ENCODE assay signal across 27 cellular contexts in genomic region chr7:4889682-4890081, GRCh38. TPM values are rescaled to one million over a fixed set of nuclear protein-coding genes. Genes with fewer than 3 reads are reported as not detected.
"Had no signal": no experiment of that assay in that cellular context is flagged by ENCODE, and none has a peak within 500 bp of the region (broad histone marks: within the 10 kb centered on the region; RNA-seq: fewer than 3 reads in every experiment).

No MANE protein-coding gene starts in this region.

- H3K4me3 ChIP-seq: colonic mucosa, esophagus squamous epithelium, gastrocnemius medialis, heart right ventricle, left lung, lower lobe of right lung had no signal

- H3K9me3 Mint-ChIP-seq: effector memory CD8-positive, alpha-beta T cell had no signal

- H3K27ac Mint-ChIP-seq: dendritic cell treated with granulocyte-macrophage colony-stimulating factor and Interleukin-4, amounts not matched to agents 40 ng/mL and 50 ng/mL, for 4 days; effector memory CD8-positive, alpha-beta T cell; endodermal cell; memory B cell had no signal

- H3K4me3 Mint-ChIP-seq: dendritic cell treated with granulocyte-macrophage colony-stimulating factor and Interleukin-4, amounts not matched to agents 40 ng/mL and 50 ng/mL, for 4 days; effector memory CD8-positive, alpha-beta T cell; endodermal cell; memory B cell had no signal

- H3K9me3 ChIP-seq: colonic mucosa, gastrocnemius medialis, lower lobe of right lung had no signal

- H3K27ac ChIP-seq: colonic mucosa, epithelial cell of prostate, esophagus squamous epithelium, gastrocnemius medialis, heart right ventricle, left lung, lower lobe of right lung had no signal

- H3K27me3 ChIP-seq: colonic mucosa, gastrocnemius medialis, left lung had no signal

- H3K36me3 ChIP-seq: colonic mucosa, esophagus squamous epithelium, gastrocnemius medialis, heart right ventricle, left lung, lower lobe of right lung had no signal

- H3K4me1 ChIP-seq: colonic mucosa, esophagus squamous epithelium, gastrocnemius medialis, heart right ventricle, left lung, lower lobe of right lung had no signal

- DNase-seq: colonic mucosa; cortex of kidney; effector CD8-positive, alpha-beta T cell; effector memory CD8-positive, alpha-beta T cell; endodermal cell; erythroblast; esophagus squamous epithelium; foreskin fibroblast; foreskin melanocyte; gastrocnemius medialis; glutamatergic neuron; head of caudate nucleus; heart right ventricle; hippocampal formation; left cardiac atrium; left lung; left ventricle myocardium superior; lower lobe of right lung; mesendoderm; midbrain had no signal

- H3K4me1 Mint-ChIP-seq: memory B cell had no signal

- ATAC-seq: effector memory CD8-positive, alpha-beta T cell; esophagus mucosa; gastrocnemius medialis; heart right ventricle; left cardiac atrium; left lung; left ventricle myocardium superior; lower lobe of right lung had no signal

RNA-seq across cellular contexts. Expression of gene RADIL, which starts 6.2 kb away (rescaled TPM):
- total RNA-seq: mononuclear cell had no signal
- polyA plus RNA-seq: keratinocyte had no signal

RNA-seq across cellular contexts. Expression of gene PAPOLB, which starts 27.9 kb away (rescaled TPM):
- total RNA-seq: esophagus mucosa, glomerular endothelial cell, mononuclear cell had no signal
- polyA plus RNA-seq: keratinocyte had no signal
